Comparison of ENCODE assay signal across 8 cellular contexts in the genomic region with DNA sequence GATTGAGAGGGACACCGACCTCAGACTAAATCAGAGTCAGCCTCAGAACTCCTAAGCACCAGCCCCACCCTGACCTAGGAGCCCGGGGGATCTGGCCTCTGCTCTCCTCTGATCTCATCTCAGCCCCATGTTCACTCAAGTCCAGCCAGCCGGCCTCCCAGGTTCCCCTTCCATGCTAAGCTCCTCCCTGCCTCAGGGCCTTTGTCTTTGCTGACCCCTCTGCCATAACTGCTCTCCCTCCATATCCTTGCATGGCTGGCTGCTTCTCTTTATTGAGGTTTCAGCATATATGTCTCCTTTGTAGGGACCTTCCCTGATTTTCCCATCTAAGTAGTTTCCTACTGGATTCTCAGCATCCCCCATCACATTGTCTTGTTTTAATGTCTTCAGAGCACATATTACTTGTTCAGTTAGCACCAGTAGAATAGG. TPM values are rescaled to one million over a fixed set of nuclear protein-coding genes. Genes with fewer than 3 reads are reported as not detected.
DNase-seq lines count a peak whose midpoint lies in the region; ATAC-seq and TF ChIP-seq lines count a peak whose summit lies in the region.

No MANE protein-coding gene starts in this region.

- no peak for TF ChIP-seq CTCF in lower lobe of right lung (IDR thresholded peaks at IDR 0.05)
- no peak for TF ChIP-seq CTCF in tibial nerve (IDR thresholded peaks at IDR 0.05)

- DNase-seq in activated T-cell treated with anti-CD3 and anti-CD28 coated beads, Interleukin-2, amount 50 U/mL, for 24 hours = no peak
- no peak for DNase-seq in activated T-cell treated with anti-CD3 and anti-CD28 coated beads, Interleukin-2, amount 50 U/mL, for 48 hours
- DNase-seq in adipocyte (ENCODE audit: low read depth) (no peak), lower lobe of right lung (no peak), tibial nerve (ENCODE audit: low spot score in 2 of 2) (no peak), T-helper 9 cell (no peak), NCI-H128 (lab: John Stamatoyannopoulos, UW; ENCODE audit: unreplicated experiment) (no peak)

- no peak for TF ChIP-seq POLR2A in tibial nerve (IDR thresholded peaks at IDR 0.05)

- peak overlapping the region; percentile 86 for H3K9ac ChIP-seq in adipocyte (ENCODE audit: low read length)

- H3K4me1 Mint-ChIP-seq in activated T-cell treated with anti-CD3 and anti-CD28 coated beads, Interleukin-2, amount 50 U/mL, for 24 hours (ENCODE audit: low read depth) = peaks cover 27% of the 10 kb centered on the region

- H3K36me3 ChIP-seq in adipocyte (ENCODE audit: control insufficient read depth, insufficient read depth, low read length, severe bottlenecking) = no peaks in the 10 kb centered on the region
- peaks cover 3% of the 10 kb centered on the region for H3K36me3 ChIP-seq in lower lobe of right lung
- no peaks in the 10 kb centered on the region for H3K36me3 ChIP-seq in tibial nerve

- H3K4me3 ChIP-seq in adipocyte (ENCODE audit: low read length) = peak overlapping the region; percentile 81
- H3K4me3 ChIP-seq in lower lobe of right lung = peak overlapping the region; percentile 62
- H3K4me3 ChIP-seq in tibial nerve = peak overlapping the region; percentile 30 to 66 (median 60)

- H3K27ac ChIP-seq in lower lobe of right lung (peak overlapping the region; percentile 88), tibial nerve (peak overlapping the region; percentile 87 to 98 (median 92))

- H3K9me3 ChIP-seq in adipocyte (ENCODE audit: control insufficient read depth, low read length) (no peaks in the 10 kb centered on the region), lower lobe of right lung (no peaks in the 10 kb centered on the region), tibial nerve (no peaks in the 10 kb centered on the region)

- WGBS in tibial nerve, 2 donors = 10 to 14% methylated on average over 3 of the region's 3 CpGs

- H3K36me3 Mint-ChIP-seq in activated T-cell treated with anti-CD3 and anti-CD28 coated beads, Interleukin-2, amount 50 U/mL, for 24 hours (ENCODE audit: low read depth) = no peaks in the 10 kb centered on the region

- ATAC-seq in lower lobe of right lung (no peak), GM18502 (IDR thresholded peaks at IDR 0.05; ENCODE audit: poor library complexity, unreplicated experiment) (no peak)

- H3K27me3 ChIP-seq in adipocyte (replicated peaks; ENCODE audit: control insufficient read depth, insufficient read depth, low read length) (no peaks in the 10 kb centered on the region), lower lobe of right lung (ENCODE audit: low read depth) (no peaks in the 10 kb centered on the region), tibial nerve (no peaks in the 10 kb centered on the region)

- no peaks in the 10 kb centered on the region for H3K9me3 Mint-ChIP-seq in activated T-cell treated with anti-CD3 and anti-CD28 coated beads, Interleukin-2, amount 50 U/mL, for 24 hours

- peaks cover 11% of the 10 kb centered on the region for H3K4me1 ChIP-seq in adipocyte (ENCODE audit: control insufficient read depth, insufficient read depth, low read length)
- H3K4me1 ChIP-seq in lower lobe of right lung = peaks cover 45% of the 10 kb centered on the region
- H3K4me1 ChIP-seq in tibial nerve = peaks cover 0 to 45% (median 16%) of the 10 kb centered on the region in 4 donors

- no peak overlapping the region for H3K27ac Mint-ChIP-seq in activated T-cell treated with anti-CD3 and anti-CD28 coated beads, Interleukin-2, amount 50 U/mL, for 24 hours

- TF ChIP-seq EP300 in tibial nerve (IDR thresholded peaks at IDR 0.05) = no peak

- peak overlapping the region; percentile 71 for H3K4me3 Mint-ChIP-seq in activated T-cell treated with anti-CD3 and anti-CD28 coated beads, Interleukin-2, amount 50 U/mL, for 24 hours

- intact Hi-C loops in lower lobe of right lung (cut with DNase I) = no loop called here

- H3K27me3 Mint-ChIP-seq in activated T-cell treated with anti-CD3 and anti-CD28 coated beads, Interleukin-2, amount 50 U/mL, for 24 hours = peaks cover 18% of the 10 kb centered on the region

RNA-seq across cellular contexts. Expression of a gene that starts 0.8 kb away (rescaled TPM):
- total RNA-seq in lower lobe of right lung (199 TPM), tibial nerve (10 to 100 TPM; 32.2 to 94.4 (median 64.8) TPM)

RNA-seq across cellular contexts. Expression of a gene that starts 18.7 kb away (rescaled TPM):
- total RNA-seq in lower lobe of right lung (6.1 TPM), tibial nerve (1 to 10 TPM in 2 of 4 donors, under 1 TPM in 1, not detected in 1; 0.59 to 3.6 (median 2.7) TPM)

RNA-seq across cellular contexts. Expression of a gene that starts 28.5 kb away (rescaled TPM):
- total RNA-seq in lower lobe of right lung (13.9 TPM), tibial nerve (10 to 100 TPM; 15.9 to 41.9 (median 26.6) TPM)

RNA-seq across cellular contexts. Expression of a gene that starts 38.8 kb away (rescaled TPM):
- total RNA-seq in lower lobe of right lung = 142 TPM
- 100 to 1,000 TPM; 173 to 300 (median 197) TPM for total RNA-seq in tibial nerve

RNA-seq across cellular contexts. Expression of a gene that starts 46.4 kb away (rescaled TPM):
- total RNA-seq in lower lobe of right lung (58.1 TPM), tibial nerve (10 to 100 TPM; 49.6 to 92.0 (median 55.5) TPM)
